Comparison of ENCODE assay signal across 8 cellular contexts in genomic region chr2:178522950-178523595, GRCh38. TPM values are rescaled to one million over a fixed set of nuclear protein-coding genes. Genes with fewer than 3 reads are reported as not detected.
DNase-seq lines count a peak whose midpoint lies in the region; ATAC-seq, FAIRE-seq and TF ChIP-seq lines count a peak whose summit lies in the region.

No MANE protein-coding gene starts in this region.

- no peak overlapping the region for H3K23ac ChIP-seq in H1 (ENCODE audit: insufficient read length)
- no peak overlapping the region for H3K23ac ChIP-seq in mesenchymal stem cell (ENCODE audit: low read length in 2 of 2)

- H3K4me3 ChIP-seq in H1 (ENCODE audit: extremely low read depth in 1 of 4, insufficient read depth in 2 of 4, low read depth in 3 of 4, low read length in 4 of 4) (peak overlapping the region; percentile 84 to 90 (median 86)), mesenchymal stem cell (ENCODE audit: insufficient read depth in 1 of 2, low read depth in 1 of 2, low read length in 2 of 2) (peak overlapping the region; percentile 77 to 89)

- H4K8ac ChIP-seq in H1 (ENCODE audit: extremely low read depth, insufficient read depth, low read length) (peak overlapping the region; percentile 91; the same call in 1 of the 2 replicates), mesenchymal stem cell (ENCODE audit: low read length) (peak overlapping the region; percentile 57)

- no peak overlapping the region for H3K56ac ChIP-seq in H1 (replicated peaks; ENCODE audit: insufficient read length, low read depth, low read length)

- WGBS in H1 (ENCODE audit: extremely low coverage in 1 of 2, insufficient coverage in 1 of 2, insufficient read length in 1 of 2, insufficient replicate concordance in 2 of 2, low coverage in 1 of 2, low lambda C conversion rate in 2 of 2, missing lambda C conversion rate in 1 of 2), 2 experiments, result 8% methylated on average over 25 of the region's 25 CpGs; no CpG with 5 or more reads in 1 of the 2 experiments
- WGBS in mesenchymal stem cell, result 29% methylated on average over 25 of the region's 25 CpGs

- H3K27ac ChIP-seq in H1 (ENCODE audit: low read depth, low read length) (peak overlapping the region; percentile 59; the same call in 1 of the 2 replicates), mesenchymal stem cell (ENCODE audit: low read length, poor library complexity, severe bottlenecking) (peak overlapping the region; percentile 61)

- peak; percentile 62 for DNase-seq in AG08396 (ENCODE audit: low spot score)
- peak; percentile 50 for DNase-seq in NCI-H526 treated with DMSO at 0.1 percent for 48 hours (lab: John Stamatoyannopoulos, UW)
- peak; percentile 65 to 66 for DNase-seq in activated CD8-positive, alpha-beta memory T cell treated with anti-CD3 and anti-CD28 coated beads for 4 hours (ENCODE audit: low read depth in 2 of 2)
- DNase-seq in H1 (ENCODE audit: low read depth in 1 of 2, low spot score in 2 of 2), result peak; percentile 78 to 94
- DNase-seq in mesenchymal stem cell, result peak; percentile 74
- peak; percentile 58 for DNase-seq in stimulated activated CD8-positive, alpha-beta memory T cell treated with anti-CD3 and anti-CD28 coated beads, Interleukin-12 subunit alpha, Interleukin-12 subunit beta, amount 100 ng/mL, for 1 hour (ENCODE audit: low read depth)

- H2BK12ac ChIP-seq in H1 (ENCODE audit: low read depth, low read length) (no peak overlapping the region), mesenchymal stem cell (ENCODE audit: low read length in 2 of 2) (no peak overlapping the region)

- H2BK20ac ChIP-seq in H1 (ENCODE audit: low read length), result no peak overlapping the region

- POLR2A ChIA-PET in H1 (lab: Charles Lee; ENCODE audit: partially characterized antibody), result interaction anchor here (0.9 to 1.1 kb wide), 6 partner anchors 10 to 411 kb away, joined by 3 to 4 read pairs (median 3); partner anchors contain the start of gene RBM45

- H4K5ac ChIP-seq in H1 (ENCODE audit: insufficient read length, low read depth, low read length), result peak overlapping the region; percentile 49

- peak overlapping the region; percentile 39 to 86 (median 78) for H3K9ac ChIP-seq in H1 (replicated peaks in 1 of 4; ENCODE audit: extremely low read depth in 1 of 4, low read depth in 3 of 4, low read length in 3 of 4)
- H3K9ac ChIP-seq in mesenchymal stem cell (ENCODE audit: low read length), result peak overlapping the region; percentile 92

- peak; percentile 96 for ATAC-seq in GM18868 (IDR thresholded peaks at IDR 0.05; ENCODE audit: unreplicated experiment)
- ATAC-seq in HG03108 (IDR thresholded peaks at IDR 0.05; ENCODE audit: unreplicated experiment), result peak; percentile 88

- peak; percentile 75 for FAIRE-seq in H1 (lab: Jason Lieb, UNC)

- H4K91ac ChIP-seq in H1 (replicated peaks; ENCODE audit: insufficient read length, low read length), result no peak overlapping the region
- H4K91ac ChIP-seq in mesenchymal stem cell (ENCODE audit: low read length), result no peak overlapping the region

- H3K79me1 ChIP-seq in H1 (ENCODE audit: low read depth, low read length) (peaks cover 6% of the 10 kb centered on the region), mesenchymal stem cell (replicated peaks; ENCODE audit: low read length, poor library complexity, severe bottlenecking) (peaks cover 10% of the 10 kb centered on the region)

- peak in 1 of 2 experiments; percentile 93; a peak in 2 of 3 replicates for TF ChIP-seq POLR2A in H1 (IDR thresholded peaks at IDR 0.05; ENCODE audit: control extremely low read depth in 1 of 2, low read depth in 2 of 2, low read length in 2 of 2)

- H2BK5ac ChIP-seq in H1 (ENCODE audit: low read depth, low read length) (peak overlapping the region; percentile 84), mesenchymal stem cell (ENCODE audit: low read depth, low read length, poor library complexity, severe bottlenecking) (no peak overlapping the region)

- H4K20me1 ChIP-seq in H1 (replicated peaks in 1 of 2; ENCODE audit: control insufficient read depth in 1 of 2, insufficient read depth in 2 of 2, low read length in 2 of 2), result peaks cover 0 to 8% of the 10 kb centered on the region in 2 experiments

- H3K4ac ChIP-seq in H1 (replicated peaks; ENCODE audit: insufficient read length, low read depth, low read length) (no peak overlapping the region), mesenchymal stem cell (ENCODE audit: low read depth in 1 of 2, low read length in 2 of 2) (no peak overlapping the region)

- H3K23me2 ChIP-seq in H1 (ENCODE audit: low read depth, low read length), result peaks cover 7% of the 10 kb centered on the region

- 0 out of 2 replicates have a peak overlapping the region, but pooled peaks have one; percentile 32 for H2AK5ac ChIP-seq in H1 (ENCODE audit: low read depth, low read length)
- H2AK5ac ChIP-seq in mesenchymal stem cell (ENCODE audit: low read length, severe bottlenecking), result no peak overlapping the region

- no peaks in the 10 kb centered on the region for H3K4me1 ChIP-seq in H1 (replicated peaks in 1 of 4; ENCODE audit: control insufficient read depth in 3 of 4, insufficient read depth in 4 of 4, low read length in 3 of 4)
- peaks cover 2% of the 10 kb centered on the region for H3K4me1 ChIP-seq in mesenchymal stem cell (ENCODE audit: control insufficient read depth, insufficient read depth, low read depth, low read length)

- TF ChIP-seq RAD21 in H1 (IDR thresholded peaks at IDR 0.05 in 1 of 2, conservative IDR thresholded peaks at IDR 0.05 in 1 of 2; ENCODE audit: low read depth in 2 of 2, low read length in 2 of 2), result peak; percentile 60 to 62

- CTCF ChIA-PET in H1 (lab: Charles Lee; ENCODE audit: partially characterized antibody), result interaction anchor here (0.7 to 2.6 kb wide), 17 partner anchors 8 to 178 kb away, joined by 3 to 14 read pairs (median 4); partner anchors contain the start of gene PLEKHA3

- no peaks in the 10 kb centered on the region for H3K9me3 ChIP-seq in H1 (ENCODE audit: insufficient read depth in 2 of 2, low read depth in 1 of 2, low read length in 1 of 2)
- H3K9me3 ChIP-seq in mesenchymal stem cell (ENCODE audit: control insufficient read depth, low read length), result no peaks in the 10 kb centered on the region

- peaks cover 5 to 39% of the 10 kb centered on the region in 2 experiments; a peak in 3 of 4 replicates for H3K79me2 ChIP-seq in H1 (ENCODE audit: control insufficient read depth in 1 of 2, insufficient read depth in 2 of 2, low read length in 2 of 2)

- no peak overlapping the region for H3K14ac ChIP-seq in H1 (ENCODE audit: insufficient read length)
- H3K14ac ChIP-seq in mesenchymal stem cell (ENCODE audit: low read length in 2 of 2), result no peak overlapping the region

- H2BK120ac ChIP-seq in H1 (replicated peaks; ENCODE audit: low read depth, low read length) (no peak overlapping the region), mesenchymal stem cell (ENCODE audit: low read depth, low read length) (no peak overlapping the region)

- TF ChIP-seq EP300 in H1 (IDR thresholded peaks at IDR 0.05; ENCODE audit: borderline replicate concordance in 1 of 2, low read depth in 2 of 2, low read length in 2 of 2), result no peak

- peak overlapping the region; percentile 91 for H3K18ac ChIP-seq in H1 (ENCODE audit: extremely low read depth, low read length)
- peak overlapping the region in 1 of 2 experiments; percentile 54 for H3K18ac ChIP-seq in mesenchymal stem cell (ENCODE audit: low read depth in 1 of 2, low read length in 2 of 2)

- H3K4me2 ChIP-seq in H1 (ENCODE audit: insufficient read depth in 1 of 2, low read depth in 2 of 2, low read length in 2 of 2), result peak overlapping the region; percentile 87 to 88
- peak overlapping the region; percentile 96 for H3K4me2 ChIP-seq in mesenchymal stem cell (ENCODE audit: low read length, poor library complexity, severe bottlenecking)

- peak; percentile 71 to 95 (median 91) for TF ChIP-seq CTCF in H1 (IDR thresholded peaks at IDR 0.05; ENCODE audit: control extremely low read depth in 1 of 3, insufficient read depth in 1 of 3, low read depth in 1 of 3, low read length in 3 of 3)

- H3K27me3 ChIP-seq in H1 (replicated peaks in 1 of 4; ENCODE audit: control insufficient read depth in 3 of 4, extremely low read depth in 1 of 4, insufficient read depth in 3 of 4, low read length in 3 of 4), result no peaks in the 10 kb centered on the region
- no peaks in the 10 kb centered on the region for H3K27me3 ChIP-seq in mesenchymal stem cell (ENCODE audit: control insufficient read depth in 1 of 2, insufficient read depth in 1 of 2, low read length in 2 of 2)

- H2BK15ac ChIP-seq in H1 (ENCODE audit: low read length) (no peak overlapping the region), mesenchymal stem cell (ENCODE audit: low read depth, poor library complexity, severe bottlenecking) (no peak overlapping the region)

- H3K36me3 ChIP-seq in H1 (ENCODE audit: control insufficient read depth in 2 of 4, insufficient read depth in 4 of 4, low read length in 3 of 4) (no peaks in the 10 kb centered on the region), mesenchymal stem cell (ENCODE audit: control insufficient read depth in 1 of 2, insufficient read depth in 2 of 2, low read depth in 1 of 2, low read length in 2 of 2) (peaks cover 3 to 9% of the 10 kb centered on the region in 2 experiments)

- peak overlapping the region; percentile 93 for H2AFZ ChIP-seq in H1 (ENCODE audit: low read length)
- H2AFZ ChIP-seq in mesenchymal stem cell (ENCODE audit: low read depth, low read length), result no peak overlapping the region

TF ChIP-seq in H1, 55 proteins besides CTCF, POLR2A, EP300 and RAD21 (continues in another document):
- TF ChIP-seq CHD1 (IDR thresholded peaks at IDR 0.05; ENCODE audit: low read depth, low read length), result no peak

RNA-seq across cellular contexts. Expression of gene PLEKHA3, which starts 42.8 kb away (rescaled TPM):
- 20.1 and 22.3 TPM in 2 replicates for total RNA-seq in H1 (2021; fragmentation: NEBNext Ultra II Directional; extraction: Animal tissue kit (Norgen Biotek cat#: 25700))
- polyA plus RNA-seq in H1 (2011; rRNA removed), result 1.2 and 1.9 TPM in 2 replicates
- 3.6 TPM for polyA plus RNA-seq in H1 (2011; cell fraction: cytosol; rRNA removed)
- polyA plus RNA-seq in H1 (2011; cell fraction: nucleus; rRNA removed), result 1.3 TPM
- polyA plus RNA-seq in H1 (2012, experiment 1 of 2), result 6.1 to 8.0 TPM (median 6.8 TPM) in 4 replicates
- polyA plus RNA-seq in H1 (2012, experiment 2 of 2), result 0.28 TPM
- polyA plus RNA-seq in H1 (2013, experiment 1 of 2), result 13.9 TPM
- polyA plus RNA-seq in H1 (2013, experiment 2 of 2), result 15.4 TPM
- 4.8 and 9.4 TPM in 2 replicates for polyA minus RNA-seq in H1 (2011; rRNA and poly(A)+ RNA removed)
- 4.8 TPM for polyA minus RNA-seq in H1 (2011; cell fraction: cytosol; rRNA and poly(A)+ RNA removed)
- polyA minus RNA-seq in H1 (2011; cell fraction: nucleus; rRNA and poly(A)+ RNA removed), result 5.2 TPM
- polyA plus RNA-seq in mesenchymal stem cell (2013, experiment 1 of 2), result 25.3 TPM
- 24.5 TPM for polyA plus RNA-seq in mesenchymal stem cell (2013, experiment 2 of 2)

RNA-seq across cellular contexts. Expression of gene FKBP7, which starts 44.7 kb away (rescaled TPM):
- total RNA-seq in H1 (2021; fragmentation: NEBNext Ultra II Directional; extraction: Animal tissue kit (Norgen Biotek cat#: 25700)), result 4.8 and 7.0 TPM in 2 replicates
- polyA plus RNA-seq in H1 (2011; rRNA removed), result 2.4 and 3.6 TPM in 2 replicates
- polyA plus RNA-seq in H1 (2011; cell fraction: cytosol; rRNA removed), result 4.5 TPM
- 3.0 TPM for polyA plus RNA-seq in H1 (2011; cell fraction: nucleus; rRNA removed)
- polyA plus RNA-seq in H1 (2012, experiment 1 of 2), result 4.6 to 10.8 TPM (median 4.9 TPM) in 4 replicates
- 1.8 TPM for polyA plus RNA-seq in H1 (2012, experiment 2 of 2)
- 9.5 TPM for polyA plus RNA-seq in H1 (2013, experiment 1 of 2)
- polyA plus RNA-seq in H1 (2013, experiment 2 of 2), result 9.5 TPM
- 1.9 and 2.4 TPM in 2 replicates for polyA minus RNA-seq in H1 (2011; rRNA and poly(A)+ RNA removed)
- polyA minus RNA-seq in H1 (2011; cell fraction: cytosol; rRNA and poly(A)+ RNA removed), result not detected
- 3.5 TPM for polyA minus RNA-seq in H1 (2011; cell fraction: nucleus; rRNA and poly(A)+ RNA removed)
- polyA plus RNA-seq in mesenchymal stem cell (2013, experiment 1 of 2), result 59.2 TPM
- 62.1 TPM for polyA plus RNA-seq in mesenchymal stem cell (2013, experiment 2 of 2)

Comparison
In these comparisons a context has a peak if more than half of its experiments do, and no peak if none do; other contexts are left out.
1. Peak in every context shown above with its lines: DNase-seq, ATAC-seq, H3K4me3 ChIP-seq and H3K27ac ChIP-seq.